Comparison of ENCODE assay signal across 15 cellular contexts in the genomic region with DNA sequence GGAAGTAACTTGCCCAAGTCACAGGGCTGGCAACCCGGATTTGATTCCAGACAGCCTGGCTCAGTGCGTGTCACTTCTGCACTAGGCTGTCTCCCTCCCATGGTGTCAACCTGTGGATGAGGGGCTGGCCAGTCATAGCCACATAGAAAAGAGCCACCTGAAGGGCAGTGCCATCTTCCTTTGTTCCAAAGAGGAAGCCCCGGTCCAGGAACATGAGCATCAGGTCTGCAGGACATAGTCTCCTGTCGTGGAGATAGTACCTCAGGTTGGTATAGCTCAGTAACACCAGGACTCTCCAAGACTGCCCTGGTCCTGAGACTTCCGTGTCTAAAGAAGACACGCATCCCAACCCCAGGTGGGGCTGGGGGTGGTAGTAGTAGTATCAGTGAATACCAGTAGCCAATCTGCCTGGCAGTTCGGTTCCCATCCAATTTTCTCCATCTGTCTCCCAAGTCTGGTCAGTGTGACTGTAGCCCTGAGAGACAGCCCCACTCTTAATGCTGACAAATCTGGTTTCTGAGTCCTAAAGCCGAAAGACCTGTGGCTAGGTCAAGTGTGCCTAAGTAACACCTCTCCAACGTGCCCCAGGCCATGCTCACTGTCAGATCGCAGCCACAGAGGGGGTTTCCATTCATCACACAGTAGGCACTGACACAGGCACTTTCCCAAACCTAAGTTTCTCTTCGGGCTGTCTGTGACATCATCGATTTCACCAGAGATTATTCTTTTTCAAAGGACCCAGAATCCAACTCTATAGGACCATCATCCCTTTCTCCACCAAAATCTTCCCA. TPM values are rescaled to one million over a fixed set of nuclear protein-coding genes. Genes with fewer than 3 reads are reported as not detected.
DNase-seq lines count a peak whose midpoint lies in the region; ATAC-seq and TF ChIP-seq lines count a peak whose summit lies in the region.
"Had no signal": no experiment of that assay in that cellular context is flagged by ENCODE, and none has a peak within 500 bp of the region (broad histone marks: within the 10 kb centered on the region; RNA-seq: fewer than 3 reads in every experiment).

No MANE protein-coding gene starts in this region.

- TF ChIP-seq CTCF in esophagus muscularis mucosa (IDR thresholded peaks at IDR 0.05) (no peak), type B pancreatic cell (conservative IDR thresholded peaks at IDR 0.05) (no peak), tibial nerve (IDR thresholded peaks at IDR 0.05) (no peak)

- no peaks in the 10 kb centered on the region for H3K36me3 Mint-ChIP-seq in type B pancreatic cell
- H3K36me3 Mint-ChIP-seq: T-cell had no signal

- in situ Hi-C loops in HAP-1 (cut with MboI; ENCODE audit: low sequenced_read_pairs), result no loop called here

- H3K27me3 ChIP-seq in esophagus muscularis mucosa (no peaks in the 10 kb centered on the region), tibial nerve (no peaks in the 10 kb centered on the region), HAP-1 (ENCODE audit: low read depth) (no peaks in the 10 kb centered on the region)
- H3K27me3 ChIP-seq: BLaER1 treated with 17β-estradiol and CSF1 and Interleukin-3, amounts not matched to agents 10 nM and 100 nM had no signal

- intact Hi-C loops in esophagus muscularis mucosa (cut with DNase I), result no loop called here

- H3K4me3 ChIP-seq in esophagus muscularis mucosa (no peak overlapping the region), tibial nerve (no peak overlapping the region), HAP-1 (no peak overlapping the region)
- H3K4me3 ChIP-seq: BLaER1 treated with 17β-estradiol and CSF1 and Interleukin-3, amounts not matched to agents 10 nM and 100 nM; PC-9 had no signal

- H3K36me3 ChIP-seq in esophagus muscularis mucosa, result no peaks in the 10 kb centered on the region
- H3K36me3 ChIP-seq in tibial nerve, result peaks cover 0 to 5% (median 0%) of the 10 kb centered on the region in 3 donors
- no peaks in the 10 kb centered on the region for H3K36me3 ChIP-seq in HAP-1 (replicated peaks)
- H3K36me3 ChIP-seq: BLaER1 treated with 17β-estradiol and CSF1 and Interleukin-3, amounts not matched to agents 10 nM and 100 nM had no signal

- no peaks in the 10 kb centered on the region for H3K27me3 Mint-ChIP-seq in type B pancreatic cell

- TF ChIP-seq EP300 in esophagus muscularis mucosa (IDR thresholded peaks at IDR 0.05) (no peak), tibial nerve (IDR thresholded peaks at IDR 0.05) (no peak)

- ATAC-seq in HG03432 (IDR thresholded peaks at IDR 0.05; ENCODE audit: unreplicated experiment), result peak; percentile 55
- ATAC-seq: T-cell had no signal

- H3K4me1 Mint-ChIP-seq in type B pancreatic cell (ENCODE audit: unreplicated experiment), result peaks cover 11% of the 10 kb centered on the region
- H3K4me1 Mint-ChIP-seq: T-cell had no signal

- peak; percentile 21 for DNase-seq in activated CD8-positive, alpha-beta memory T cell treated with anti-CD3 and anti-CD28 coated beads for 24 hours
- no peak for DNase-seq in activated CD8-positive, alpha-beta memory T cell treated with anti-CD3 and anti-CD28 coated beads, Interleukin-2, amount 50 U/mL, for 4 hours
- DNase-seq in esophagus muscularis mucosa (ENCODE audit: extremely low spot score), result peak; percentile 86
- peak; percentile 52 for DNase-seq in type B pancreatic cell (ENCODE audit: extremely low spot score, unreplicated experiment)
- DNase-seq in NK-92 (lab: John Stamatoyannopoulos, UW; ENCODE audit: unreplicated experiment), result no peak
- DNase-seq in tibial nerve (ENCODE audit: low spot score in 2 of 2), result no peak
- DNase-seq in HAP-1 (ENCODE audit: low spot score in 2 of 2), result no peak
- DNase-seq: DMS 273 treated with DMSO at 0.1 percent for 48 hours, NCI-H1092, NCI-H2227 treated with DMSO at 0.1 percent for 48 hours, NCI-H524 treated with DMSO at 0.1 percent for 48 hours, PC-9, T-cell had no signal

- H3K9me3 ChIP-seq in esophagus muscularis mucosa, result no peaks in the 10 kb centered on the region
- no peaks in the 10 kb centered on the region for H3K9me3 ChIP-seq in tibial nerve
- no peaks in the 10 kb centered on the region for H3K9me3 ChIP-seq in HAP-1
- H3K9me3 ChIP-seq: BLaER1 treated with 17β-estradiol and CSF1 and Interleukin-3, amounts not matched to agents 10 nM and 100 nM had no signal

- WGBS in esophagus muscularis mucosa, result 90% methylated on average over 12 of the region's 12 CpGs
- 91 to 92% methylated on average over 12 of the region's 12 CpGs for WGBS in tibial nerve, 2 donors

- no peak overlapping the region for H3K4me3 Mint-ChIP-seq in type B pancreatic cell
- H3K4me3 Mint-ChIP-seq: T-cell had no signal

- peaks cover 0 to 2% (median 0%) of the 10 kb centered on the region in 4 donors for H3K4me1 ChIP-seq in esophagus muscularis mucosa
- peaks cover 0 to 2% (median 0%) of the 10 kb centered on the region in 4 donors for H3K4me1 ChIP-seq in tibial nerve
- no peaks in the 10 kb centered on the region for H3K4me1 ChIP-seq in HAP-1
- H3K4me1 ChIP-seq: BLaER1 treated with 17β-estradiol and CSF1 and Interleukin-3, amounts not matched to agents 10 nM and 100 nM had no signal

- no peak overlapping the region for H3K27ac Mint-ChIP-seq in type B pancreatic cell
- H3K27ac Mint-ChIP-seq: T-cell had no signal

- no peaks in the 10 kb centered on the region for H3K9me3 Mint-ChIP-seq in type B pancreatic cell
- H3K9me3 Mint-ChIP-seq: T-cell had no signal

- TF ChIP-seq POLR2A in esophagus muscularis mucosa (IDR thresholded peaks at IDR 0.05; ENCODE audit: low read depth) (no peak), tibial nerve (IDR thresholded peaks at IDR 0.05) (no peak)

- no peak overlapping the region for H3K27ac ChIP-seq in esophagus muscularis mucosa (replicated peaks in 1 of 4)
- H3K27ac ChIP-seq in tibial nerve, result no peak overlapping the region
- H3K27ac ChIP-seq: BLaER1 treated with 17β-estradiol and CSF1 and Interleukin-3, amounts not matched to agents 10 nM and 100 nM; PC-9 had no signal

RNA-seq across cellular contexts. Expression of a gene that starts 33.1 kb away (rescaled TPM):
- total RNA-seq in esophagus muscularis mucosa (100 to 1,000 TPM; 144 to 202 (median 175) TPM), type B pancreatic cell (ENCODE audit: low replicate concordance) (115 and 148 TPM in 2 replicates), tibial nerve (100 to 1,000 TPM; 136 to 170 (median 144) TPM)

Comparison
In these comparisons a context has a peak if more than half of its experiments do, and no peak if none do; other contexts are left out.
1. DNase-seq: peak in activated CD8-positive, alpha-beta memory T cell treated with anti-CD3 and anti-CD28 coated beads for 24 hours (single experiment), esophagus muscularis mucosa (single experiment) and type B pancreatic cell (single experiment); none in activated CD8-positive, alpha-beta memory T cell treated with anti-CD3 and anti-CD28 coated beads, Interleukin-2, amount 50 U/mL, for 4 hours (single experiment), NK-92 (single experiment), tibial nerve (0 of 2) and HAP-1 (0 of 2).